ENCODE assay signal across 24 cellular contexts in the genomic region with DNA sequence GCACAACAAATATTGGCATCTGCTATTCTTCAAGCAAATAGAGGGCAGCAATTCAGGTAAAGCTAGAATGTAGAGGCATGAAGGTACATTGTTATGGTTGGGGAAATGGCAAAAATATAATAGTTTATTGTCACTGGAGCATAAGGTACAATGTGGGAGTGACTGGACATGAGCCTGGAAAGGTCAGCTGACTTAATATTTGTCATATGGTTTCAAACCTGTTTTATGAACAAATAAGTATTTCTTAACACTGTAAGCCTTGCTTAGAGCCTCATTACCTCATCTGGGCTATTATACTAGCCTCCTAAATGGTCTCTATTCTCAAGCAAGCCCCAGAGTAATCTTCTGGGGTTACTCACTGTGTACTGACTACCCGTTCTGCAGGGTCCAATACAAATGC.
"Had no signal": no experiment of that assay in that cellular context is flagged by ENCODE, and none has a peak within 500 bp of the region (broad histone marks: within the 10 kb centered on the region; RNA-seq: fewer than 3 reads in every experiment).

No MANE protein-coding gene starts in this region.

- H3K4me3 ChIP-seq: PC-9, SJCRH30, SK-N-MC had no signal

- ATAC-seq: activated CD4-positive, alpha-beta T cell treated with anti-CD3 and anti-CD28 coated beads for 36 hours; activated naive CD8-positive, alpha-beta T cell treated with anti-CD3 and anti-CD28 coated beads, Interleukin-2, amount 50 U/mL, for 24 hours; activated T-cell treated with anti-CD3 and anti-CD28 coated beads, Interleukin-2, amount 50 U/mL, for 4 hours had no signal

- H3K27ac ChIP-seq: PC-9, SJCRH30, SK-N-MC had no signal

- H3K9me3 ChIP-seq: SJCRH30 had no signal

- H3K4me1 ChIP-seq: SJCRH30 had no signal

- DNase-seq: activated CD4-positive, alpha-beta memory T cell treated with anti-CD3 and anti-CD28 coated beads for 36 hours; activated CD4-positive, alpha-beta T cell treated with anti-CD3 and anti-CD28 coated beads for 36 hours; activated CD4-positive, alpha-beta T cell treated with anti-CD3 and anti-CD28 coated beads, Interleukin-2, amount 10 ng/mL, durations not matched to agents 7 days and 5 days; activated CD8-positive, alpha-beta memory T cell treated with anti-CD3 and anti-CD28 coated beads, Interleukin-2, amount 50 U/mL, for 4 hours; activated naive CD4-positive, alpha-beta T cell treated with anti-CD3 and anti-CD28 coated beads, Interleukin-2, amount 10 ng/mL, durations not matched to agents 7 days and 5 days; activated naive CD8-positive, alpha-beta T cell treated with anti-CD3 and anti-CD28 coated beads, Interleukin-2, amount 50 U/mL, for 24 hours; activated T-cell treated with anti-CD3 and anti-CD28 coated beads for 4 hours; activated T-cell treated with anti-CD3 and anti-CD28 coated beads, Interleukin-2, amount 50 U/mL, for 4 hours; anterior cingulate cortex; central memory CD4-positive, alpha-beta T cell; Kasumi-1; KG1; MM.1S; MV-4-11; NCI-H1092; NCI-H1436 treated with DMSO at 0.1 percent for 48 hours; NCI-H1694 treated with DMSO at 0.1 percent for 48 hours; NCI-H2029; NCI-H345; NCI-H524 treated with DMSO at 0.1 percent for 48 hours; PC-9; SHP77; SJCRH30 had no signal

- H3K27me3 ChIP-seq: SJCRH30 had no signal

- H2AFZ ChIP-seq: PC-9 had no signal

- H3K4me2 ChIP-seq: PC-9 had no signal
